In genomic region chr4:25953740-25954139, GRCh38 we compare ENCODE assay signal across 1 cellular context.
TF ChIP-seq lines count a peak whose summit lies in the region.

No MANE protein-coding gene starts in this region.

TF ChIP-seq in HCT116, 20 proteins besides CTCF, POLR2A, EP300 and RAD21 (continued from another document):
- TF ChIP-seq REST (IDR thresholded peaks at IDR 0.05; ENCODE audit: low read depth) (no peak), YY1 (IDR thresholded peaks at IDR 0.05; ENCODE audit: extremely low read depth, insufficient replicate concordance, low read depth, low read length) (peak; percentile 16), FOSL1 (IDR thresholded peaks at IDR 0.05; ENCODE audit: low read depth) (peak; percentile 51)
